1 cellular context compared by ENCODE assay signal in genomic region chr17:44076716-44077594, GRCh38.
TF ChIP-seq lines count a peak whose summit lies in the region.

No MANE protein-coding gene starts in this region.

TF ChIP-seq in H1, 55 proteins besides CTCF, POLR2A, EP300 and RAD21:
- no peak for TF ChIP-seq GABPA (IDR thresholded peaks at IDR 0.05; ENCODE audit: borderline replicate concordance, insufficient read depth, low read length)
- TF ChIP-seq EGR1 (IDR thresholded peaks at IDR 0.05; ENCODE audit: borderline replicate concordance, low read depth, low read length), result no peak
- no peak for TF ChIP-seq TAF1 (IDR thresholded peaks at IDR 0.05; ENCODE audit: low read depth, low read length)
- TF ChIP-seq CREB1 (IDR thresholded peaks at IDR 0.05), result no peak
- TF ChIP-seq SIN3A (conservative IDR thresholded peaks at IDR 0.05 in 1 of 2, IDR thresholded peaks at IDR 0.05 in 1 of 2; ENCODE audit: low read depth in 1 of 2, low read length in 2 of 2), result no peak
- TF ChIP-seq POLR2AphosphoS5 (IDR thresholded peaks at IDR 0.05; ENCODE audit: low read depth, low read length), result no peak
- TF ChIP-seq CHD1 (IDR thresholded peaks at IDR 0.05; ENCODE audit: low read depth, low read length), result no peak
- no peak for TF ChIP-seq MAFK (IDR thresholded peaks at IDR 0.05; ENCODE audit: low read depth, low read length)
- TF ChIP-seq TBP (IDR thresholded peaks at IDR 0.05; ENCODE audit: low read depth, low read length), result no peak
- TF ChIP-seq KDM4A (IDR thresholded peaks at IDR 0.05; ENCODE audit: low read depth, low read length, severe bottlenecking), result no peak
- TF ChIP-seq JUND (IDR thresholded peaks at IDR 0.05; ENCODE audit: low read length), result no peak
- no peak for TF ChIP-seq SIX5 (IDR thresholded peaks at IDR 0.05; ENCODE audit: low read depth, low read length)
- TF ChIP-seq RFX5 (IDR thresholded peaks at IDR 0.05; ENCODE audit: borderline replicate concordance, low read depth, low read length), result no peak
- TF ChIP-seq, protein P1, sequence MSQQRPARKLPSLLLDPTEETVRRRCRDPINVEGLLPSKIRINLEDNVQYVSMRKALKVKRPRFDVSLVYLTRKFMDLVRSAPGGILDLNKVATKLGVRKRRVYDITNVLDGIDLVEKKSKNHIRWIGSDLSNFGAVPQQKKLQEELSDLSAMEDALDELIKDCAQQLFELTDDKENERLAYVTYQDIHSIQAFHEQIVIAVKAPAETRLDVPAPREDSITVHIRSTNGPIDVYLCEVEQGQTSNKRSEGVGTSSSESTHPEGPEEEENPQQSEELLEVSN (IDR thresholded peaks at IDR 0.05), result no peak
- TF ChIP-seq CHD7 (IDR thresholded peaks at IDR 0.05; ENCODE audit: insufficient replicate concordance, low read length), result no peak
TF ChIP-seq in H1: peak in this region for 0.
